19 cellular contexts compared by ENCODE assay signal in the genomic region with DNA sequence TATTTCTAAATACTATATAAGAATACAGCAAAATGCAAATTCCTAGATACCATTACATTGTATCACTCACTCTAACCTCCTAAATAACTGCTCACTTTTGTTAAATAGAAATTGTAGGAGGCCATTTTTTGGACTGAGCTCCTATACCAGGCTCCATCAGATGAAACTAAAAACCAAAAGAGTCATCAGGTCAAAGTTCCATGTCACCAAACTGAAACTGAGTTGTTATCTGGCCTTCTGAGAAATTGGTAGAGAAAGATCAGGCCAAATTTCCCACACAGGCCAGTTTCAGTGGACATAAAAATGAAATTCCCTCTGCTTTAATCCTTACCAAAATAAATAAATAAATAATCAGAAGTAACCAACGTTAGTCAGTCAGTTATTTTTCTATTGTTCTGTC. TPM values are rescaled to one million over a fixed set of nuclear protein-coding genes. Genes with fewer than 3 reads are reported as not detected.
DNase-seq lines count a peak whose midpoint lies in the region; ATAC-seq, FAIRE-seq and TF ChIP-seq lines count a peak whose summit lies in the region.
"Had no signal": no experiment of that assay in that cellular context is flagged by ENCODE, and none has a peak within 500 bp of the region (broad histone marks: within the 10 kb centered on the region; RNA-seq: fewer than 3 reads in every experiment).

No MANE protein-coding gene starts in this region.

- TF ChIP-seq CTCF in Caco-2 (IDR thresholded peaks at IDR 0.05; ENCODE audit: insufficient read depth in 1 of 2, low read depth in 1 of 2, low read length in 1 of 2, severe bottlenecking in 1 of 2, unreplicated experiment in 1 of 2), result no peak
- no peak for TF ChIP-seq CTCF in endothelial cell of umbilical vein (IDR thresholded peaks at IDR 0.05; ENCODE audit: extremely low read depth in 1 of 2, insufficient read depth in 1 of 2, low read depth in 1 of 2, low read length in 2 of 2)

- no peak for FAIRE-seq in endothelial cell of umbilical vein (lab: Jason Lieb, UNC)
- no peak for FAIRE-seq in small intestine (lab: Jason Lieb, UNC)
- FAIRE-seq: A204.1, GM12891, GM19239, H54 had no signal

- H3K27me3 ChIP-seq in Caco-2 (replicated peaks; ENCODE audit: control insufficient read depth, insufficient read depth, low read length), result no peaks in the 10 kb centered on the region
- no peaks in the 10 kb centered on the region for H3K27me3 ChIP-seq in SJSA1 (replicated peaks)
- no peaks in the 10 kb centered on the region for H3K27me3 ChIP-seq in endothelial cell of umbilical vein (ENCODE audit: control insufficient read depth in 2 of 2, insufficient read depth in 2 of 2, low read length in 2 of 2)
- no peaks in the 10 kb centered on the region for H3K27me3 ChIP-seq in small intestine (ENCODE audit: control insufficient read depth in 2 of 2, insufficient read depth in 2 of 2, low read length in 2 of 2)

- no peak for TF ChIP-seq POLR2A in endothelial cell of umbilical vein (IDR thresholded peaks at IDR 0.05; ENCODE audit: low read depth, low read length)

- peak overlapping the region; percentile 73 for H2AFZ ChIP-seq in endothelial cell of umbilical vein (ENCODE audit: low read depth, low read length)
- H2AFZ ChIP-seq: GM23248 had no signal

- H3K9ac ChIP-seq in endothelial cell of umbilical vein (replicated peaks; ENCODE audit: extremely low read depth, insufficient read depth, low read length), result no peak overlapping the region
- H3K9ac ChIP-seq: GM23248 had no signal

- H3K4me1 ChIP-seq in Caco-2 (peaks cover 37% of the 10 kb centered on the region), SJSA1 (replicated peaks) (peaks cover 17% of the 10 kb centered on the region), endothelial cell of umbilical vein (ENCODE audit: control insufficient read depth, extremely low read depth, insufficient read depth, low read length) (peaks cover 9% of the 10 kb centered on the region), small intestine (ENCODE audit: control insufficient read depth in 2 of 2, insufficient read depth in 1 of 2, low read depth in 1 of 2, low read length in 1 of 2) (no peaks in the 10 kb centered on the region)

- H3K27ac Mint-ChIP-seq in Caco-2 (ENCODE audit: unreplicated experiment), result peak overlapping the region; percentile 76
- H3K27ac Mint-ChIP-seq: CD14-positive monocyte; CD8-positive, alpha-beta T cell had no signal

- H3K36me3 Mint-ChIP-seq in Caco-2 (ENCODE audit: insufficient read depth, unreplicated experiment), result no peaks in the 10 kb centered on the region
- H3K36me3 Mint-ChIP-seq: CD14-positive monocyte; CD8-positive, alpha-beta T cell; IgD-negative memory B cell had no signal

- peaks cover 35% of the 10 kb centered on the region for H3K4me1 Mint-ChIP-seq in Caco-2 (ENCODE audit: low read depth, unreplicated experiment)

- ATAC-seq in GM19463 (IDR thresholded peaks at IDR 0.05; ENCODE audit: unreplicated experiment), result peak; percentile 34
- no peak for ATAC-seq in HG02981 (IDR thresholded peaks at IDR 0.05; ENCODE audit: unreplicated experiment)
- ATAC-seq: CD8-positive, alpha-beta T cell; HCT116 had no signal

- BruUV-seq in Caco-2 (replicated peaks; lab: Mats Ljungman, UMichigan) (no TSS peak), endothelial cell of umbilical vein (replicated peaks; lab: Mats Ljungman, UMichigan) (no TSS peak)

- intact Hi-C loops in Caco-2 (cut with micrococcal nuclease; ENCODE audit: unreplicated experiment) (no loop called here), endothelial cell of umbilical vein (cut with micrococcal nuclease) (no loop called here)

- no peaks in the 10 kb centered on the region for H3K27me3 Mint-ChIP-seq in Caco-2 (ENCODE audit: insufficient read depth, unreplicated experiment)
- H3K27me3 Mint-ChIP-seq: IgD-negative memory B cell had no signal

- no peaks in the 10 kb centered on the region for H3K9me3 ChIP-seq in Caco-2
- H3K9me3 ChIP-seq in SJSA1 (replicated peaks), result no peaks in the 10 kb centered on the region
- no peaks in the 10 kb centered on the region for H3K9me3 ChIP-seq in endothelial cell of umbilical vein (replicated peaks; ENCODE audit: control insufficient read depth, insufficient read depth, low read length)
- H3K9me3 ChIP-seq in small intestine (ENCODE audit: control insufficient read depth, low read depth), result no peaks in the 10 kb centered on the region

- WGBS in small intestine, 3 donors, result 15 to 33% (median 25%) methylated on average over 1 of the region's 1 CpG

- DNase-seq in Caco-2 (no peak), SJSA1 (ENCODE audit: low read depth in 1 of 2, low spot score in 2 of 2) (peak in 1 of 2 experiments; percentile 46), endothelial cell of umbilical vein (ENCODE audit: low read depth, low spot score) (peak; percentile 51), activated gamma-delta T cell (lab: John Stamatoyannopoulos, UW) (no peak), small intestine (no peak), Ammon's horn (ENCODE audit: low spot score) (no peak)
- DNase-seq: CD8-positive, alpha-beta T cell; COR-L47; DMS53; GM23248 had no signal

- dilution Hi-C loops in endothelial cell of umbilical vein (cut with MboI; ENCODE audit: extremely low pct_ligation_motif_present, low sequenced_read_pairs), result no loop called here

- H3K27ac ChIP-seq in SJSA1 (peak overlapping the region; percentile 55), endothelial cell of umbilical vein (ENCODE audit: insufficient read depth, low read depth, low read length) (no peak overlapping the region), small intestine (ENCODE audit: low read depth in 1 of 2, low read length in 1 of 2) (no peak overlapping the region)
- H3K27ac ChIP-seq: GM23248 had no signal

- H4K20me1 ChIP-seq in endothelial cell of umbilical vein (replicated peaks; ENCODE audit: control insufficient read depth, extremely low read depth, insufficient read depth, low read length), result no peaks in the 10 kb centered on the region

- POLR2A ChIA-PET in Caco-2 (lab: Charles Lee) (no interaction called here), endothelial cell of umbilical vein (lab: Charles Lee) (no interaction called here)

- CTCF ChIA-PET in Caco-2 (lab: Charles Lee), result no interaction called here
- CTCF ChIA-PET in endothelial cell of umbilical vein (lab: Charles Lee), result interaction anchor here (0.9 to 1.3 kb wide), 3 partner anchors 14 to 57 kb away, joined by 3 to 4 read pairs (median 3); a partner anchor contains a TSS

- H3K36me3 ChIP-seq in Caco-2 (ENCODE audit: control insufficient read depth, insufficient read depth, low read length) (no peaks in the 10 kb centered on the region), SJSA1 (no peaks in the 10 kb centered on the region), endothelial cell of umbilical vein (ENCODE audit: control insufficient read depth in 2 of 2, extremely low read depth in 1 of 2, insufficient read depth in 2 of 2, low read length in 2 of 2) (no peaks in the 10 kb centered on the region), small intestine (ENCODE audit: control insufficient read depth in 2 of 2, insufficient read depth in 2 of 2, low read length in 2 of 2) (no peaks in the 10 kb centered on the region)

- no peak overlapping the region for H3K4me2 ChIP-seq in endothelial cell of umbilical vein (ENCODE audit: insufficient read depth, low read length)

- H3K4me3 ChIP-seq in Caco-2 (ENCODE audit: low read depth, low read length), result no peak overlapping the region
- no peak overlapping the region for H3K4me3 ChIP-seq in SJSA1
- no peak overlapping the region for H3K4me3 ChIP-seq in endothelial cell of umbilical vein (replicated peaks in 1 of 3; ENCODE audit: insufficient read depth in 1 of 3, low read depth in 1 of 3, low read length in 3 of 3)
- H3K4me3 ChIP-seq in small intestine (ENCODE audit: low read depth in 1 of 2, low read length in 2 of 2), result no peak overlapping the region
- H3K4me3 ChIP-seq: GM23248 had no signal

- H3K9me1 ChIP-seq in endothelial cell of umbilical vein (replicated peaks; ENCODE audit: control insufficient read depth, extremely low read depth, insufficient read depth, low read length), result no peaks in the 10 kb centered on the region

- no peak overlapping the region for H3K4me3 Mint-ChIP-seq in Caco-2 (ENCODE audit: unreplicated experiment)
- H3K4me3 Mint-ChIP-seq: CD14-positive monocyte; CD8-positive, alpha-beta T cell; IgD-negative memory B cell had no signal

- no peaks in the 10 kb centered on the region for H3K79me2 ChIP-seq in endothelial cell of umbilical vein (ENCODE audit: control insufficient read depth, insufficient read depth, low read length)

- H3K9me3 Mint-ChIP-seq in Caco-2 (ENCODE audit: unreplicated experiment), result no peaks in the 10 kb centered on the region
- H3K9me3 Mint-ChIP-seq: CD8-positive, alpha-beta T cell; IgD-negative memory B cell had no signal

TF ChIP-seq in endothelial cell of umbilical vein, 7 proteins besides CTCF, POLR2A, EP300 and RAD21:
- TF ChIP-seq, protein P1, sequence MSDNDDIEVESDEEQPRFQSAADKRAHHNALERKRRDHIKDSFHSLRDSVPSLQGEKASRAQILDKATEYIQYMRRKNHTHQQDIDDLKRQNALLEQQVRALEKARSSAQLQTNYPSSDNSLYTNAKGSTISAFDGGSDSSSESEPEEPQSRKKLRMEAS (IDR thresholded peaks at IDR 0.05; ENCODE audit: insufficient read depth, insufficient read length), result no peak
- no peak for TF ChIP-seq GATA2 (IDR thresholded peaks at IDR 0.05; ENCODE audit: insufficient read depth, insufficient read length, low read depth, low read length)
- TF ChIP-seq JUN (IDR thresholded peaks at IDR 0.05; ENCODE audit: borderline replicate concordance, insufficient read depth, insufficient read length, low read depth), result no peak
- TF ChIP-seq FOS (IDR thresholded peaks at IDR 0.05; ENCODE audit: borderline replicate concordance, insufficient read depth, low read length), result no peak
- no peak for TF ChIP-seq POLR2AphosphoS5 (IDR thresholded peaks at IDR 0.05; ENCODE audit: insufficient read depth, low read depth, low read length)

RNA-seq across cellular contexts. Expression of a gene that starts 13.8 kb away (rescaled TPM):
- total RNA-seq in Caco-2 (2022), result 115 and 123 TPM in 2 replicates
- 70.0 and 91.4 TPM in 2 replicates for total RNA-seq in SJSA1 (2014; rRNA removed; shearing (Covaris generic))
- total RNA-seq in endothelial cell of umbilical vein, result 46.3 and 51.2 TPM in 2 replicates
- 14.4 and 22.3 TPM in 2 replicates for polyA plus RNA-seq in endothelial cell of umbilical vein
- 30.7 and 31.5 TPM in 2 replicates for polyA plus RNA-seq in endothelial cell of umbilical vein (2011; cell fraction: cytosol; rRNA removed)
- 14.4 and 18.6 TPM in 2 replicates for polyA plus RNA-seq in endothelial cell of umbilical vein (2011; cell fraction: nucleus; rRNA removed)
- polyA plus RNA-seq in endothelial cell of umbilical vein (2012), result 48.8 and 62.0 TPM in 2 replicates
- 29.1 and 30.5 TPM in 2 replicates for polyA minus RNA-seq in endothelial cell of umbilical vein
- polyA minus RNA-seq in endothelial cell of umbilical vein (2011; cell fraction: cytosol; rRNA and poly(A)+ RNA removed), result 58.7 TPM
- 32.7 and 45.2 TPM in 2 replicates for polyA minus RNA-seq in endothelial cell of umbilical vein (2011; cell fraction: nucleus; rRNA and poly(A)+ RNA removed)
- polyA plus RNA-seq in small intestine, result 10 to 100 TPM; 41.4 to 54.6 (median 50.5) TPM
